ENCODE assay signal across 8 cellular contexts in the genomic region with DNA sequence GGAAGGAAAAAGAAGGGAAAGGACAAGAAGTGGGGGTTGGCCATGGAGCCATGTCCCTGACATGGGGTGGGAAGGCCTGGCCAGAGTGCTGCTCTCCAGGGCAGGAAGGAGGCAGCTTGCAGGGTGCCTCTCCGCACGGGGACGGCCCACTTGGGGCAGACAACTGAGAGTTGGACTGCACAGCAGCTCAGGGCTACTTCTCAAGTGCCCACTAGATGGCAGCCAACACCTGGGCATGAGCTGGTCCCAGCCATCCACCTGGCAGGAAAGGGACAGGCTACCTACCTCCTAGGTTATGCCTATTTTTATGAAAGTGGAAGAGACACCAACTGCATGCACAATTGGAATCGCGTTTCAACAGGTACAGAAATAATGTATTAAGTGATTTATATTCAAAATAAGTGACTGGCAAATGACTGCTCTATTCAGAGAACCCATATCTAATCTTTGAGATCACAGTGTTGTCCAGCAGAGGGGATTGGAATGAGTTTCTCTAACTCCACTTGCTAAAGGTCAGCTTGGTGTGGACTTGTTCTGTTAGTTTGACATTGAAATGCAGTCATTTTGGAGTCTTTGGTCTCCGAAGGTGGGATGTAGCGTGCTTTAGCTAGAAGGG.
DNase-seq lines count a peak whose midpoint lies in the region; ATAC-seq and TF ChIP-seq lines count a peak whose summit lies in the region.

No MANE protein-coding gene starts in this region.

- H3K36me3 ChIP-seq in PC-3 (ENCODE audit: low read depth, low read length) (no peaks in the 10 kb centered on the region), fibroblast of lung (ENCODE audit: control insufficient read depth, insufficient read depth, low read length) (no peaks in the 10 kb centered on the region), neural cell (ENCODE audit: insufficient read depth, low read length) (no peaks in the 10 kb centered on the region)

- H3K4me2 ChIP-seq in PC-3 (ENCODE audit: low read length) (no peak overlapping the region), fibroblast of lung (ENCODE audit: extremely low read depth, insufficient read depth, low read length) (no peak overlapping the region), neural cell (ENCODE audit: low read length) (no peak overlapping the region)

- TF ChIP-seq CTCF in PC-3 (conservative IDR thresholded peaks at IDR 0.05; ENCODE audit: low read depth, low read length) (peak; percentile 77), fibroblast of lung (conservative IDR thresholded peaks at IDR 0.05 in 1 of 2, IDR thresholded peaks at IDR 0.05 in 1 of 2; ENCODE audit: low read depth in 1 of 2, low read length in 2 of 2) (peak; percentile 88 to 93), neural cell (IDR thresholded peaks at IDR 0.05; ENCODE audit: poor library complexity, severe bottlenecking) (peak; percentile 99)

- no peaks in the 10 kb centered on the region for H3K9me3 Mint-ChIP-seq in activated T-cell treated with anti-CD3 and anti-CD28 coated beads, Interleukin-2, amount 50 U/mL, for 4 hours
- H3K9me3 Mint-ChIP-seq in stimulated activated naive CD8-positive, alpha-beta T cell treated with anti-CD3 and anti-CD28 coated beads, Interleukin-15, amount 100 ng/mL, for 72 hours = no peaks in the 10 kb centered on the region

- CTCF ChIA-PET in PC-3 (lab: Charles Lee) = interaction anchor here (0.5 to 1.4 kb wide), 9 partner anchors 43 to 812 kb away, joined by 3 to 17 read pairs (median 4); no protein-coding TSS in a partner anchor

- ATAC-seq in GM21515 (IDR thresholded peaks at IDR 0.05; ENCODE audit: unreplicated experiment) (peak; percentile 83), PC-3 (peak; percentile 97)
- ATAC-seq in activated T-cell treated with anti-CD3 and anti-CD28 coated beads, Interleukin-2, amount 50 U/mL, for 4 hours = peak; percentile 91 to 97
- ATAC-seq in stimulated activated naive CD8-positive, alpha-beta T cell treated with anti-CD3 and anti-CD28 coated beads, Interleukin-15, amount 100 ng/mL, for 72 hours = peak; percentile 90

- H4K20me1 ChIP-seq in PC-3 (ENCODE audit: low read length) (no peaks in the 10 kb centered on the region), fibroblast of lung (ENCODE audit: control insufficient read depth, extremely low read depth, insufficient read depth, low read length) (no peaks in the 10 kb centered on the region), neural cell (ENCODE audit: insufficient read depth) (no peaks in the 10 kb centered on the region)

- intact Hi-C loops in PC-3 (cut with micrococcal nuclease) = loop anchor here (1.0 to 10.0 kb wide), 6 partner anchors 68 to 812 kb away; no protein-coding TSS in a partner anchor

- peak; percentile 19 for DNase-seq in DMS114 treated with DMSO at 0.1 percent for 48 hours (lab: John Stamatoyannopoulos, UW; ENCODE audit: unreplicated experiment)
- DNase-seq in PC-3 = peak; percentile 80
- peak; percentile 72 for DNase-seq in activated T-cell treated with anti-CD3 and anti-CD28 coated beads, Interleukin-2, amount 50 U/mL, for 4 hours
- DNase-seq in fibroblast of lung (ENCODE audit: low read depth in 2 of 2) = peak; percentile 63 to 80
- DNase-seq in stimulated activated naive CD8-positive, alpha-beta T cell treated with anti-CD3 and anti-CD28 coated beads, Interleukin-15, amount 100 ng/mL, for 72 hours = peak; percentile 66 to 68

- no peaks in the 10 kb centered on the region for H3K36me3 Mint-ChIP-seq in activated T-cell treated with anti-CD3 and anti-CD28 coated beads, Interleukin-2, amount 50 U/mL, for 4 hours (ENCODE audit: insufficient read depth)

- no peak overlapping the region for H3K27ac Mint-ChIP-seq in stimulated activated naive CD8-positive, alpha-beta T cell treated with anti-CD3 and anti-CD28 coated beads, Interleukin-15, amount 100 ng/mL, for 72 hours

- TF ChIP-seq RAD21 in Ishikawa (IDR thresholded peaks at IDR 0.05; ENCODE audit: low read depth) (peak; percentile 96), neural cell (conservative IDR thresholded peaks at IDR 0.05) (peak; percentile 100)

- no TSS peak for BruUV-seq in PC-3 (replicated peaks; lab: Mats Ljungman, UMichigan)

- no peaks in the 10 kb centered on the region for H3K4me1 Mint-ChIP-seq in activated T-cell treated with anti-CD3 and anti-CD28 coated beads, Interleukin-2, amount 50 U/mL, for 4 hours (ENCODE audit: low read depth)
- peaks cover 5% of the 10 kb centered on the region for H3K4me1 Mint-ChIP-seq in stimulated activated naive CD8-positive, alpha-beta T cell treated with anti-CD3 and anti-CD28 coated beads, Interleukin-15, amount 100 ng/mL, for 72 hours

- H3K9me2 ChIP-seq in PC-3 (replicated peaks; ENCODE audit: low read length) (no peaks in the 10 kb centered on the region), neural cell (ENCODE audit: insufficient read depth, low read length) (no peaks in the 10 kb centered on the region)

- no peak overlapping the region for H3K4me3 Mint-ChIP-seq in activated T-cell treated with anti-CD3 and anti-CD28 coated beads, Interleukin-2, amount 50 U/mL, for 4 hours
- H3K4me3 Mint-ChIP-seq in stimulated activated naive CD8-positive, alpha-beta T cell treated with anti-CD3 and anti-CD28 coated beads, Interleukin-15, amount 100 ng/mL, for 72 hours = no peak overlapping the region

- H3K9ac ChIP-seq in PC-3 (ENCODE audit: low read length) (no peak overlapping the region), fibroblast of lung (ENCODE audit: insufficient read depth, low read length) (no peak overlapping the region), neural cell (ENCODE audit: low read length) (no peak overlapping the region)

- H3K27ac ChIP-seq in PC-3 (ENCODE audit: low read length) (no peak overlapping the region), fibroblast of lung (ENCODE audit: insufficient read depth, low read length) (no peak overlapping the region), neural cell (ENCODE audit: low read length) (no peak overlapping the region)

- no peaks in the 10 kb centered on the region for H3F3A ChIP-seq in PC-3 (ENCODE audit: low read length, unreplicated experiment)
- H3F3A ChIP-seq in neural cell (ENCODE audit: insufficient read depth, low read length, poor library complexity, severe bottlenecking) = no peaks in the 10 kb centered on the region

- POLR2A ChIA-PET in PC-3 (lab: Charles Lee; ENCODE audit: unreplicated experiment) = interaction anchor here (0.6 kb wide), 1 partner anchor 120 kb away, joined by 4 read pairs; no protein-coding TSS in a partner anchor

- no peaks in the 10 kb centered on the region for H3K27me3 ChIP-seq in PC-3 (ENCODE audit: low read length)
- peaks cover 4% of the 10 kb centered on the region for H3K27me3 ChIP-seq in fibroblast of lung (ENCODE audit: control insufficient read depth, insufficient read depth, low read length)
- H3K27me3 ChIP-seq in neural cell (ENCODE audit: insufficient read depth, low read depth, low read length) = no peaks in the 10 kb centered on the region

- peaks cover 1% of the 10 kb centered on the region for H3K27me3 Mint-ChIP-seq in activated T-cell treated with anti-CD3 and anti-CD28 coated beads, Interleukin-2, amount 50 U/mL, for 4 hours (ENCODE audit: low read depth)
- H3K27me3 Mint-ChIP-seq in stimulated activated naive CD8-positive, alpha-beta T cell treated with anti-CD3 and anti-CD28 coated beads, Interleukin-15, amount 100 ng/mL, for 72 hours = no peaks in the 10 kb centered on the region

- H3K4me3 ChIP-seq in PC-3 (ENCODE audit: low read length) = no peak overlapping the region
- H3K4me3 ChIP-seq in fibroblast of lung (replicated peaks in 1 of 4; ENCODE audit: control extremely low read depth in 1 of 4, insufficient read depth in 1 of 4, low read depth in 3 of 4, low read length in 4 of 4) = no peak overlapping the region
- H3K4me3 ChIP-seq in neural cell (ENCODE audit: low read length) = no peak overlapping the region

- TF ChIP-seq EP300 in Ishikawa (IDR thresholded peaks at IDR 0.05; ENCODE audit: borderline replicate concordance) (no peak), neural cell (conservative IDR thresholded peaks at IDR 0.05; ENCODE audit: poor library complexity, severe bottlenecking) (no peak)

- H2AFZ ChIP-seq in PC-3 (ENCODE audit: low read length) (no peak overlapping the region), fibroblast of lung (ENCODE audit: low read length) (no peak overlapping the region), neural cell (ENCODE audit: low read depth, low read length) (no peak overlapping the region)

- H3K9me3 ChIP-seq in PC-3 (ENCODE audit: low read length) (no peaks in the 10 kb centered on the region), fibroblast of lung (ENCODE audit: control insufficient read depth, insufficient read depth, low read depth, low read length) (no peaks in the 10 kb centered on the region), neural cell (ENCODE audit: low read length) (no peaks in the 10 kb centered on the region)

- H3K79me2 ChIP-seq in PC-3 (ENCODE audit: low read length) (no peaks in the 10 kb centered on the region), fibroblast of lung (ENCODE audit: control insufficient read depth, insufficient read depth, low read length) (no peaks in the 10 kb centered on the region), neural cell (replicated peaks; ENCODE audit: insufficient read depth, low read length) (no peaks in the 10 kb centered on the region)

- H3K4me1 ChIP-seq in PC-3 (ENCODE audit: insufficient read depth, low read length) (no peaks in the 10 kb centered on the region), fibroblast of lung (ENCODE audit: control insufficient read depth, extremely low read depth, insufficient read depth, low read length) (no peaks in the 10 kb centered on the region)

TF ChIP-seq in Ishikawa, 13 proteins besides CTCF, POLR2A, EP300 and RAD21 (continues in another document):
- no peak for TF ChIP-seq NFIC (IDR thresholded peaks at IDR 0.05)
- no peak for TF ChIP-seq TCF12 (IDR thresholded peaks at IDR 0.05; ENCODE audit: low read depth)
- TF ChIP-seq YY1 (IDR thresholded peaks at IDR 0.05; ENCODE audit: low read depth) = no peak
- TF ChIP-seq CEBPB (IDR thresholded peaks at IDR 0.05) = no peak
- TF ChIP-seq TAF1 (IDR thresholded peaks at IDR 0.05; ENCODE audit: low read depth) = no peak
- TF ChIP-seq ZBTB7A (IDR thresholded peaks at IDR 0.05; ENCODE audit: low read depth) = no peak
- TF ChIP-seq, protein P1, sequence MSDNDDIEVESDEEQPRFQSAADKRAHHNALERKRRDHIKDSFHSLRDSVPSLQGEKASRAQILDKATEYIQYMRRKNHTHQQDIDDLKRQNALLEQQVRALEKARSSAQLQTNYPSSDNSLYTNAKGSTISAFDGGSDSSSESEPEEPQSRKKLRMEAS (IDR thresholded peaks at IDR 0.05) = no peak

TF ChIP-seq in neural cell, 6 proteins besides CTCF, POLR2A, EP300 and RAD21:
- TF ChIP-seq POLR2AphosphoS5 (IDR thresholded peaks at IDR 0.05) = no peak
- TF ChIP-seq TAF1 (IDR thresholded peaks at IDR 0.05; ENCODE audit: low read depth) = no peak
- TF ChIP-seq SMC3 (conservative IDR thresholded peaks at IDR 0.05; ENCODE audit: poor library complexity) = peak; percentile 99

Comparison
In these comparisons a context has a peak if more than half of its experiments do, and no peak if none do; other contexts are left out.
1. DNase-seq: peak in every context shown above with its lines; median percentile 80 in PC-3; 72 in activated T-cell treated with anti-CD3 and anti-CD28 coated beads, Interleukin-2, amount 50 U/mL, for 4 hours; 72 in fibroblast of lung; 67 in stimulated activated naive CD8-positive, alpha-beta T cell treated with anti-CD3 and anti-CD28 coated beads, Interleukin-15, amount 100 ng/mL, for 72 hours; 19 in DMS114 treated with DMSO at 0.1 percent for 48 hours.